ENCODE assay signal across 11 cellular contexts in genomic region chr12:4282892-4283511, GRCh38. TPM values are rescaled to one million over a fixed set of nuclear protein-coding genes. Genes with fewer than 3 reads are reported as not detected.
A peak's percentile ranks its signal among the peaks of the same experiment; 100 is the strongest.
DNase-seq lines count a peak whose midpoint lies in the region; ATAC-seq, FAIRE-seq and TF ChIP-seq lines count a peak whose summit lies in the region.
"Had no signal": no experiment of that assay in that cellular context is flagged by ENCODE, and none has a peak within 500 bp of the region (broad histone marks: within the 10 kb centered on the region; RNA-seq: fewer than 3 reads in every experiment).

No MANE protein-coding gene starts in this region.

- no peak overlapping the region for H2AFZ ChIP-seq in GM12878 (ENCODE audit: control insufficient read depth, low read depth, low read length)

- no peaks in the 10 kb centered on the region for H3K9me3 ChIP-seq in GM12878 (replicated peaks; ENCODE audit: control insufficient read depth, insufficient read depth, low read length)
- H3K9me3 ChIP-seq: testis had no signal

- SMC1A ChIA-PET in GM12878 (lab: Charles Lee; ENCODE audit: uncharacterized antibody, unreplicated experiment): interaction anchor here (1.1 to 1.5 kb wide), 2 partner anchors 15 to 175 kb away, joined by 4 read pairs; no protein-coding TSS in a partner anchor

- FAIRE-seq in GM12878 (lab: Jason Lieb, UNC): no peak

- ATAC-seq in GM12878 (peak; percentile 8; the same call in 2 of the 3 replicates), GM21390 (IDR thresholded peaks at IDR 0.05; ENCODE audit: unreplicated experiment) (no peak)

- no peak for TF ChIP-seq EP300 in GM12878 (IDR thresholded peaks at IDR 0.05; ENCODE audit: borderline replicate concordance in 1 of 2, control insufficient read depth in 1 of 2, low read depth in 2 of 2, low read length in 2 of 2)

- in situ Hi-C loops in GM12878 (cut with MboI): no loop called here

- H3K27me3 Mint-ChIP-seq in HFFc6 (ENCODE audit: insufficient read depth) (peaks cover 40% of the 10 kb centered on the region), neural crest cell (ENCODE audit: low read depth) (no peaks in the 10 kb centered on the region)

- peak; percentile 19 for TF ChIP-seq CTCF in GM12864 (IDR thresholded peaks at IDR 0.05; ENCODE audit: low read depth, low read length, missing control alignments)
- TF ChIP-seq CTCF in HFFc6 (IDR thresholded peaks at IDR 0.05): peak; percentile 27
- peak; percentile 3 to 24 (median 18); a peak in 2 of 6 replicates for TF ChIP-seq CTCF in GM12878 (IDR thresholded peaks at IDR 0.05 in 2 of 3, conservative IDR thresholded peaks at IDR 0.05 in 1 of 3; ENCODE audit: control insufficient read depth in 2 of 3, extremely low read depth in 1 of 3, insufficient read depth in 1 of 3, low read depth in 3 of 3, low read length in 3 of 3)
- no peak for TF ChIP-seq CTCF in neural crest cell (conservative IDR thresholded peaks at IDR 0.05)

- POLR2A ChIA-PET in GM12878 (lab: Charles Lee): no interaction called here

- no peak overlapping the region for H3K9ac ChIP-seq in GM12878 (ENCODE audit: control insufficient read depth, insufficient read depth, low read length)

- TF ChIP-seq RAD21 in GM12878 (IDR thresholded peaks at IDR 0.05; ENCODE audit: insufficient read depth, low read depth, low read length): no peak

- peaks cover 35% of the 10 kb centered on the region for H4K20me1 ChIP-seq in GM12878 (ENCODE audit: control insufficient read depth, insufficient read depth)

- DNase-seq in GM12864 (ENCODE audit: low read depth) (no peak), HFFc6 (no peak), GM12878 (ENCODE audit: low read depth, low spot score) (no peak), neural crest cell (ENCODE audit: low read depth, low spot score) (no peak), occipital lobe (lab: John Stamatoyannopoulos, UW) (no peak), kidney glomerular epithelial cell (lab: John Stamatoyannopoulos, UW) (no peak)
- DNase-seq: foreskin melanocyte, NCI-H1092 treated with DMSO at 0.1 percent for 48 hours, T1000, testis had no signal

- H3K36me3 ChIP-seq in GM12878 (ENCODE audit: control insufficient read depth in 2 of 2, insufficient read depth in 2 of 2, low read length in 1 of 2): peaks cover 64 to 71% of the 10 kb centered on the region in 2 experiments

- RAD21 ChIA-PET in GM12878 (lab: Charles Lee; ENCODE audit: unreplicated experiment): interaction anchor here (0.6 kb wide), 1 partner anchor 11 kb away, joined by 3 read pairs; no protein-coding TSS in a partner anchor

- H3K4me3 Mint-ChIP-seq in HFFc6 (no peak overlapping the region), neural crest cell (peak overlapping the region; percentile 57)

- H3K9me3 Mint-ChIP-seq in HFFc6 (no peaks in the 10 kb centered on the region), neural crest cell (no peaks in the 10 kb centered on the region)

- H3K36me3 Mint-ChIP-seq in HFFc6 (ENCODE audit: low read depth) (no peaks in the 10 kb centered on the region), neural crest cell (ENCODE audit: low read depth) (peaks cover 42% of the 10 kb centered on the region)

- H3K4me3 ChIP-seq in GM12864 (ENCODE audit: low read depth, low read length) (no peak overlapping the region), GM12878 (no peak overlapping the region)
- H3K4me3 ChIP-seq: testis had no signal

- peak overlapping the region; percentile 38; the same call in 1 of the 2 replicates for H3K4me2 ChIP-seq in GM12878 (ENCODE audit: control insufficient read depth, insufficient read depth)

- CTCF ChIA-PET in GM12878 (lab: Yijun Ruan, JAX): interaction anchor here (0.8 to 3.6 kb wide), 5 partner anchors 21 to 397 kb away, joined by 3 to 13 read pairs (median 4); no protein-coding TSS in a partner anchor

- WGBS in GM12878 (ENCODE audit: insufficient coverage, insufficient replicate concordance, low lambda C conversion rate, missing lambda C conversion rate): 95% methylated on average over 12 of the region's 12 CpGs

- H3K4me1 ChIP-seq in GM12878 (ENCODE audit: control insufficient read depth, insufficient read depth, low read length): peaks cover 22% of the 10 kb centered on the region

- TF ChIP-seq POLR2A in GM12878 (IDR thresholded peaks at IDR 0.05; ENCODE audit: low read depth, low read length): no peak

- peaks cover 87% of the 10 kb centered on the region for H3K79me2 ChIP-seq in GM12878 (ENCODE audit: control insufficient read depth, insufficient read depth, low read length)

- H3K27me3 ChIP-seq in GM12878 (replicated peaks in 1 of 2; ENCODE audit: control insufficient read depth in 2 of 2, insufficient read depth in 2 of 2, low read length in 1 of 2): no peaks in the 10 kb centered on the region
- H3K27me3 ChIP-seq: testis had no signal

- BruUV-seq in GM12878 (replicated peaks; lab: Mats Ljungman, UMichigan): no TSS peak

- H3K27ac Mint-ChIP-seq in HFFc6: no peak overlapping the region
- no peak overlapping the region for H3K27ac Mint-ChIP-seq in neural crest cell (ENCODE audit: unreplicated experiment)

- peaks cover 18% of the 10 kb centered on the region for H3K4me1 Mint-ChIP-seq in HFFc6 (ENCODE audit: low read depth)
- H3K4me1 Mint-ChIP-seq in neural crest cell: peaks cover 85% of the 10 kb centered on the region

- intact Hi-C loops in GM12878 (cut with micrococcal nuclease; ENCODE audit: unreplicated experiment): no loop called here

- H3K27ac ChIP-seq in GM12878 (ENCODE audit: control insufficient read depth, insufficient read depth): no peak overlapping the region
- H3K27ac ChIP-seq: testis had no signal

TF ChIP-seq in GM12878, 131 proteins besides CTCF, POLR2A, EP300 and RAD21:
- TF ChIP-seq ASH2L (IDR thresholded peaks at IDR 0.05; ENCODE audit: borderline replicate concordance, low read depth) (no peak), POLR2AphosphoS5 (IDR thresholded peaks at IDR 0.05; ENCODE audit: low read length) (peak; percentile 4; the same call in 1 of the 2 replicates)

RNA-seq across cellular contexts. Expression of gene CCND2, which starts 9.4 kb away (rescaled TPM):
- total RNA-seq in HFFc6 (2021; fragmentation: NEBNext Ultra II Directional; extraction: Animal tissue kit (Norgen Biotek cat#: 25700)): 10 to 100 TPM in 4 of 6 experiments, 1 to 10 TPM in 2; 5.7 to 27.2 (median 24.5) TPM
- 335 and 378 TPM in 2 replicates for total RNA-seq in GM12878 (2013; cell fraction: nucleolus; rRNA removed)
- total RNA-seq in GM12878 (2014; rRNA removed) (141 and 159 TPM in 2 replicates), GM12878 (2014; rRNA removed; fragmentation: Illumina TruSeq; extraction: Trizol) (162 and 163 TPM in 2 replicates), GM12878 (2021) (248 and 260 TPM in 2 replicates), neural crest cell (186 TPM in 2 replicates), occipital lobe (300 TPM)
- polyA plus RNA-seq in GM12878 (2011; ENCODE audit: low read depth): 36.8 TPM
- polyA plus RNA-seq in GM12878 (2011; rRNA removed) (256 and 263 TPM in 2 replicates), GM12878 (2014; fragmentation: Illumina TruSeq; extraction: Trizol) (37.5 and 44.7 TPM in 2 replicates), GM12878 (2014; fragmentation: Nextera tagmentation; extraction: Ambion mirVana) (100 to 1,000 TPM in 1 of 2 experiments, 10 to 100 TPM in 1; 30.1 to 100 TPM), GM12878 (2014; rRNA removed) (73.6 and 78.9 TPM in 2 replicates), GM12878 (2016; fragmentation: Nextera tagmentation; extraction: Ambion mirVana) (100 to 1,000 TPM; 183 to 200 TPM)
- polyA plus RNA-seq in GM12878 (2011; cell fraction: cytosol; rRNA removed): 171 and 198 TPM in 2 replicates
- polyA plus RNA-seq in GM12878 (2011; cell fraction: nucleus; rRNA removed): 186 and 241 TPM in 2 replicates
- polyA plus RNA-seq in GM12878 (2012): 55.9 and 67.6 TPM in 2 replicates
- 651 and 710 TPM in 2 replicates for polyA minus RNA-seq in GM12878 (2011; rRNA and poly(A)+ RNA removed)
- polyA minus RNA-seq in GM12878 (2011; cell fraction: cytosol; rRNA and poly(A)+ RNA removed): 245 and 274 TPM in 2 replicates
- 123 and 187 TPM in 2 replicates for polyA minus RNA-seq in GM12878 (2011; cell fraction: nucleus; rRNA and poly(A)+ RNA removed)

RNA-seq across cellular contexts. Expression of gene TIGAR, which starts 38.0 kb away (rescaled TPM):
- total RNA-seq in HFFc6 (2021; fragmentation: NEBNext Ultra II Directional; extraction: Animal tissue kit (Norgen Biotek cat#: 25700)): 10 to 100 TPM; 29.9 to 51.8 (median 41.8) TPM
- total RNA-seq in GM12878 (2013; cell fraction: nucleolus; rRNA removed): 3.7 and 4.3 TPM in 2 replicates
- total RNA-seq in GM12878 (2014; rRNA removed) (8.7 and 10.6 TPM in 2 replicates), GM12878 (2014; rRNA removed; fragmentation: Illumina TruSeq; extraction: Trizol) (10.4 and 10.7 TPM in 2 replicates), GM12878 (2021) (7.6 and 11.5 TPM in 2 replicates), neural crest cell (15.4 and 18.1 TPM in 2 replicates), occipital lobe (4.7 TPM)
- 5.8 TPM for polyA plus RNA-seq in GM12878 (2011; ENCODE audit: low read depth)
- polyA plus RNA-seq in GM12878 (2011; rRNA removed) (10.1 and 39.4 TPM in 2 replicates), GM12878 (2014; fragmentation: Illumina TruSeq; extraction: Trizol) (18.9 and 21.8 TPM in 2 replicates), GM12878 (2014; fragmentation: Nextera tagmentation; extraction: Ambion mirVana) (10 to 100 TPM; 32.9 to 45.7 TPM), GM12878 (2014; rRNA removed) (14.1 and 15.9 TPM in 2 replicates), GM12878 (2016; fragmentation: Nextera tagmentation; extraction: Ambion mirVana) (10 to 100 TPM; 39.0 to 40.6 TPM)
- 4.1 and 5.4 TPM in 2 replicates for polyA plus RNA-seq in GM12878 (2011; cell fraction: cytosol; rRNA removed)
- 3.6 and 4.6 TPM in 2 replicates for polyA plus RNA-seq in GM12878 (2011; cell fraction: nucleus; rRNA removed)
- 7.6 and 8.1 TPM in 2 replicates for polyA plus RNA-seq in GM12878 (2012)
- polyA minus RNA-seq in GM12878 (2011; rRNA and poly(A)+ RNA removed): 2.7 and 3.1 TPM in 2 replicates
- 0.67 and 1.2 TPM in 2 replicates for polyA minus RNA-seq in GM12878 (2011; cell fraction: cytosol; rRNA and poly(A)+ RNA removed)
- polyA minus RNA-seq in GM12878 (2011; cell fraction: nucleus; rRNA and poly(A)+ RNA removed): 2.2 and 5.0 TPM in 2 replicates
